In genomic region chr1:77594366-77595112, GRCh38 we compare ENCODE assay signal across 10 cellular contexts.
DNase-seq lines count a peak whose midpoint lies in the region; ATAC-seq, FAIRE-seq and TF ChIP-seq lines count a peak whose summit lies in the region.
"Had no signal": no experiment of that assay in that cellular context is flagged by ENCODE, and none has a peak within 500 bp of the region (broad histone marks: within the 10 kb centered on the region; RNA-seq: fewer than 3 reads in every experiment).

No MANE protein-coding gene starts in this region.

- H3K9me3 ChIP-seq in right lobe of liver: no peaks in the 10 kb centered on the region
- no peaks in the 10 kb centered on the region for H3K9me3 ChIP-seq in naive thymus-derived CD4-positive, alpha-beta T cell (ENCODE audit: control insufficient read depth in 2 of 3, low read length in 3 of 3)

- ATAC-seq in GM18861 (IDR thresholded peaks at IDR 0.05; ENCODE audit: unreplicated experiment): peak; percentile 91
- peak; percentile 89 for ATAC-seq in GM21447 (IDR thresholded peaks at IDR 0.05; ENCODE audit: unreplicated experiment)
- peak; percentile 94 for ATAC-seq in HG03066 (IDR thresholded peaks at IDR 0.05; ENCODE audit: low read depth, unreplicated experiment)
- no peak for ATAC-seq in right lobe of liver
- ATAC-seq in naive thymus-derived CD4-positive, alpha-beta T cell: no peak

- TF ChIP-seq CTCF in bronchial epithelial cell (IDR thresholded peaks at IDR 0.05; ENCODE audit: insufficient read depth, low read length, severe bottlenecking) (no peak), right lobe of liver (IDR thresholded peaks at IDR 0.05) (no peak)

- POLR2A ChIA-PET in naive thymus-derived CD4-positive, alpha-beta T cell (lab: Charles Lee): interaction anchor here (0.7 kb wide), 1 partner anchor 187 kb away, joined by 3 read pairs; no protein-coding TSS in a partner anchor

- intact Hi-C loops in right lobe of liver (cut with DNase I): no loop called here
- intact Hi-C loops in naive thymus-derived CD4-positive, alpha-beta T cell (cut with micrococcal nuclease): no loop called here

- no peaks in the 10 kb centered on the region for H3K27me3 Mint-ChIP-seq in naive thymus-derived CD4-positive, alpha-beta T cell

- no peaks in the 10 kb centered on the region for H3K36me3 ChIP-seq in bronchial epithelial cell (ENCODE audit: control insufficient read depth, insufficient read depth, low read length)
- peaks cover 0 to 2% (median 0%) of the 10 kb centered on the region in 4 donors for H3K36me3 ChIP-seq in right lobe of liver
- H3K36me3 ChIP-seq in naive thymus-derived CD4-positive, alpha-beta T cell (ENCODE audit: control insufficient read depth in 2 of 3, insufficient read depth in 3 of 3, low read length in 3 of 3): peaks cover 0 to 14% (median 0%) of the 10 kb centered on the region in 3 experiments

- peaks cover 5 to 46% (median 37%) of the 10 kb centered on the region in 5 donors for H3K36me3 Mint-ChIP-seq in naive thymus-derived CD4-positive, alpha-beta T cell

- peak; percentile 48 for DNase-seq in bronchial epithelial cell (ENCODE audit: low read depth)
- DNase-seq in NOMO-1 treated with DMSO at 0.1 percent for 48 hours (lab: John Stamatoyannopoulos, UW; ENCODE audit: unreplicated experiment): no peak
- DNase-seq in right lobe of liver: no peak
- no peak for DNase-seq in GM19240 (ENCODE audit: insufficient read length, low spot score)
- DNase-seq in naive thymus-derived CD4-positive, alpha-beta T cell: no peak
- DNase-seq: dermis blood vessel endothelial cell had no signal

- H3K27ac Mint-ChIP-seq in naive thymus-derived CD4-positive, alpha-beta T cell: peak overlapping the region in 3 of 9 donors; percentile 1 to 59 (median 14)

- no peaks in the 10 kb centered on the region for H3K4me1 ChIP-seq in right lobe of liver
- H3K4me1 ChIP-seq in naive thymus-derived CD4-positive, alpha-beta T cell (ENCODE audit: control insufficient read depth in 2 of 2, insufficient read depth in 2 of 2, low read length in 2 of 2): no peaks in the 10 kb centered on the region

- no peak for FAIRE-seq in bronchial epithelial cell (lab: Jason Lieb, UNC)
- FAIRE-seq: urothelium cell line had no signal

- WGBS in right lobe of liver (ENCODE audit: insufficient coverage, low coverage, low lambda C conversion rate, missing lambda C conversion rate): 73% methylated on average over 1 of the region's 1 CpG

- no peak overlapping the region for H3K27ac ChIP-seq in right lobe of liver
- H3K27ac ChIP-seq in naive thymus-derived CD4-positive, alpha-beta T cell (ENCODE audit: low read depth, low read length): no peak overlapping the region

- H3K9me3 Mint-ChIP-seq in naive thymus-derived CD4-positive, alpha-beta T cell: peaks cover 0 to 14% (median 0%) of the 10 kb centered on the region in 11 donors

- peaks cover 14 to 73% (median 39%) of the 10 kb centered on the region in 7 donors for H3K4me1 Mint-ChIP-seq in naive thymus-derived CD4-positive, alpha-beta T cell

- no peak for TF ChIP-seq POLR2A in right lobe of liver (IDR thresholded peaks at IDR 0.05)

- CTCF ChIA-PET in naive thymus-derived CD4-positive, alpha-beta T cell (lab: Charles Lee): no interaction called here

- H3K27me3 ChIP-seq in bronchial epithelial cell (ENCODE audit: control insufficient read depth, insufficient read depth, low read length): no peaks in the 10 kb centered on the region
- H3K27me3 ChIP-seq in right lobe of liver: no peaks in the 10 kb centered on the region
- no peaks in the 10 kb centered on the region for H3K27me3 ChIP-seq in naive thymus-derived CD4-positive, alpha-beta T cell (ENCODE audit: control insufficient read depth in 2 of 2, insufficient read depth in 2 of 2, low read length in 2 of 2)

- H3K4me3 ChIP-seq in bronchial epithelial cell (ENCODE audit: low read depth, low read length) (no peak overlapping the region), right lobe of liver (no peak overlapping the region)
- no peak overlapping the region for H3K4me3 ChIP-seq in naive thymus-derived CD4-positive, alpha-beta T cell (ENCODE audit: low read length)

- H3K4me3 Mint-ChIP-seq in naive thymus-derived CD4-positive, alpha-beta T cell: no peak overlapping the region

Comparison
In these comparisons a context has a peak if more than half of its experiments do, and no peak if none do; other contexts are left out.
1. ATAC-seq: peak in GM18861 (single experiment), GM21447 (single experiment) and HG03066 (single experiment); none in right lobe of liver (0 of 4) and naive thymus-derived CD4-positive, alpha-beta T cell (single experiment).